ENCODE assay signal across 16 cellular contexts in genomic region chr2:43324589-43325447, GRCh38.
A peak's percentile ranks its signal among the peaks of the same experiment; 100 is the strongest.
DNase-seq lines count a peak whose midpoint lies in the region; ATAC-seq, FAIRE-seq and TF ChIP-seq lines count a peak whose summit lies in the region.
"Had no signal": no experiment of that assay in that cellular context is flagged by ENCODE, and none has a peak within 500 bp of the region (broad histone marks: within the 10 kb centered on the region; RNA-seq: fewer than 3 reads in every experiment).

No MANE protein-coding gene starts in this region.

- TF ChIP-seq POLR2A in IMR-90 (IDR thresholded peaks at IDR 0.05; ENCODE audit: low read depth, low read length) (no peak), endothelial cell of umbilical vein (IDR thresholded peaks at IDR 0.05; ENCODE audit: low read depth, low read length) (no peak)

- H4K91ac ChIP-seq in IMR-90 (ENCODE audit: insufficient read depth, low read depth, low read length): no peak overlapping the region

- peaks cover 51% of the 10 kb centered on the region for H3K4me1 Mint-ChIP-seq in mesothelial cell of epicardium
- H3K4me1 Mint-ChIP-seq in stimulated activated effector memory CD8-positive, alpha-beta T cell treated with anti-CD3 and anti-CD28 coated beads, Interleukin-12 subunit alpha, Interleukin-12 subunit beta, amount 100 ng/mL, for 72 hours: no peaks in the 10 kb centered on the region
- H3K4me1 Mint-ChIP-seq in naive thymus-derived CD8-positive, alpha-beta T cell: peaks cover 0 to 6% (median 2%) of the 10 kb centered on the region in 4 donors

- no peak overlapping the region for H3K56ac ChIP-seq in IMR-90 (ENCODE audit: extremely low read depth, insufficient read depth, low read length)

- peaks cover 4% of the 10 kb centered on the region for H3K9me3 Mint-ChIP-seq in mesothelial cell of epicardium
- H3K9me3 Mint-ChIP-seq in stimulated activated effector memory CD8-positive, alpha-beta T cell treated with anti-CD3 and anti-CD28 coated beads, Interleukin-12 subunit alpha, Interleukin-12 subunit beta, amount 100 ng/mL, for 72 hours: no peaks in the 10 kb centered on the region
- no peaks in the 10 kb centered on the region for H3K9me3 Mint-ChIP-seq in naive thymus-derived CD8-positive, alpha-beta T cell

- no peaks in the 10 kb centered on the region for H3K79me1 ChIP-seq in IMR-90 (ENCODE audit: low read depth in 1 of 2, low read length in 2 of 2)

- no peak overlapping the region for H2AK5ac ChIP-seq in IMR-90 (ENCODE audit: low read depth, low read length)

- H3K27ac Mint-ChIP-seq in mesothelial cell of epicardium: peak overlapping the region; percentile 87
- peak overlapping the region; percentile 17 for H3K27ac Mint-ChIP-seq in stimulated activated effector memory CD8-positive, alpha-beta T cell treated with anti-CD3 and anti-CD28 coated beads, Interleukin-12 subunit alpha, Interleukin-12 subunit beta, amount 100 ng/mL, for 72 hours
- peak overlapping the region in 3 of 10 donors; percentile 10 to 49 (median 30) for H3K27ac Mint-ChIP-seq in naive thymus-derived CD8-positive, alpha-beta T cell

- no peak overlapping the region for H3K9ac ChIP-seq in IMR-90 (ENCODE audit: low read depth, low read length)
- H3K9ac ChIP-seq in endothelial cell of umbilical vein (replicated peaks; ENCODE audit: extremely low read depth, insufficient read depth, low read length): no peak overlapping the region

- peaks cover 2% of the 10 kb centered on the region for H3K36me3 Mint-ChIP-seq in mesothelial cell of epicardium
- peaks cover 16% of the 10 kb centered on the region for H3K36me3 Mint-ChIP-seq in stimulated activated effector memory CD8-positive, alpha-beta T cell treated with anti-CD3 and anti-CD28 coated beads, Interleukin-12 subunit alpha, Interleukin-12 subunit beta, amount 100 ng/mL, for 72 hours
- H3K36me3 Mint-ChIP-seq in naive thymus-derived CD8-positive, alpha-beta T cell: peaks cover 4 to 57% (median 38%) of the 10 kb centered on the region in 3 donors

- H3K79me2 ChIP-seq in endothelial cell of umbilical vein (ENCODE audit: control insufficient read depth, insufficient read depth, low read length): no peaks in the 10 kb centered on the region

- no peak for ATAC-seq in IMR-90 (ENCODE audit: low read depth)
- ATAC-seq in stimulated activated effector memory CD8-positive, alpha-beta T cell treated with anti-CD3 and anti-CD28 coated beads, Interleukin-12 subunit alpha, Interleukin-12 subunit beta, amount 100 ng/mL, for 72 hours: no peak
- no peak for ATAC-seq in naive thymus-derived CD8-positive, alpha-beta T cell

- DNase-seq in IMR-90 (no peak), endothelial cell of umbilical vein (ENCODE audit: low read depth, low spot score) (peak; percentile 79), mesothelial cell of epicardium (ENCODE audit: low spot score in 2 of 2, unreplicated experiment in 2 of 2) (no peak), hippocampal formation (lab: John Stamatoyannopoulos, UW) (no peak), OCI-M1 (lab: John Stamatoyannopoulos, UW) (no peak), NCI-H345 treated with DMSO at 0.1 percent for 48 hours (lab: John Stamatoyannopoulos, UW; ENCODE audit: unreplicated experiment) (no peak)
- DNase-seq in stimulated activated effector memory CD8-positive, alpha-beta T cell treated with anti-CD3 and anti-CD28 coated beads, Interleukin-12 subunit alpha, Interleukin-12 subunit beta, amount 100 ng/mL, for 72 hours (ENCODE audit: low spot score in 2 of 2): no peak
- DNase-seq in naive thymus-derived CD8-positive, alpha-beta T cell: no peak
- DNase-seq: activated CD4-positive, alpha-beta T cell treated with anti-CD3 and anti-CD28 coated beads, Interleukin-2, amount 50 U/mL, for 4 hours; DMS79 treated with DMSO at 0.1 percent for 48 hours; foreskin fibroblast; H7; NCI-H2171; retina; T-helper 2 cell had no signal

- CTCF ChIA-PET in IMR-90 (lab: Yijun Ruan, JAX): no interaction called here
- CTCF ChIA-PET in endothelial cell of umbilical vein (lab: Charles Lee): no interaction called here

- H3K27me3 ChIP-seq in IMR-90 (ENCODE audit: control insufficient read depth, insufficient read depth, low read length): no peaks in the 10 kb centered on the region
- no peaks in the 10 kb centered on the region for H3K27me3 ChIP-seq in endothelial cell of umbilical vein (ENCODE audit: control insufficient read depth in 2 of 2, insufficient read depth in 2 of 2, low read length in 2 of 2)

- POLR2A ChIA-PET in IMR-90 (lab: Charles Lee; ENCODE audit: unreplicated experiment): no interaction called here
- POLR2A ChIA-PET in endothelial cell of umbilical vein (lab: Charles Lee): no interaction called here
- POLR2A ChIA-PET in naive thymus-derived CD8-positive, alpha-beta T cell (lab: Charles Lee): no interaction called here

- H2BK5ac ChIP-seq in IMR-90 (ENCODE audit: low read depth, low read length, poor library complexity, severe bottlenecking): no peak overlapping the region

- no peaks in the 10 kb centered on the region; the same call in 1 of the 2 replicates for H3K9me1 ChIP-seq in IMR-90 (ENCODE audit: insufficient read depth, low read length)
- no peaks in the 10 kb centered on the region for H3K9me1 ChIP-seq in endothelial cell of umbilical vein (replicated peaks; ENCODE audit: control insufficient read depth, extremely low read depth, insufficient read depth, low read length)

- H4K5ac ChIP-seq in IMR-90 (ENCODE audit: low read depth, low read length): no peak overlapping the region

- H3K14ac ChIP-seq in IMR-90 (replicated peaks; ENCODE audit: low read depth, low read length): no peak overlapping the region

- no CpG with 5 or more reads among the region's 8 CpGs for WGBS in IMR-90 (ENCODE audit: extremely low coverage in 2 of 2, insufficient read length in 1 of 2), 2 experiments

- H3K4ac ChIP-seq in IMR-90 (ENCODE audit: low read depth, low read length): no peak overlapping the region

- H3K36me3 ChIP-seq in IMR-90 (ENCODE audit: control insufficient read depth, insufficient read depth, low read length): no peaks in the 10 kb centered on the region
- no peaks in the 10 kb centered on the region for H3K36me3 ChIP-seq in endothelial cell of umbilical vein (ENCODE audit: control insufficient read depth in 2 of 2, extremely low read depth in 1 of 2, insufficient read depth in 2 of 2, low read length in 2 of 2)

- H3K27ac ChIP-seq in IMR-90 (ENCODE audit: insufficient read depth, low read length) (no peak overlapping the region), endothelial cell of umbilical vein (ENCODE audit: insufficient read depth, low read depth, low read length) (peak overlapping the region; percentile 15)

- H3K23ac ChIP-seq in IMR-90 (ENCODE audit: low read depth, low read length): no peak overlapping the region

- H2AFZ ChIP-seq in IMR-90 (replicated peaks; ENCODE audit: low read length, poor library complexity) (no peak overlapping the region), endothelial cell of umbilical vein (ENCODE audit: low read depth, low read length) (no peak overlapping the region)

- H4K20me1 ChIP-seq in IMR-90 (ENCODE audit: insufficient read depth, low read length) (no peaks in the 10 kb centered on the region), endothelial cell of umbilical vein (replicated peaks; ENCODE audit: control insufficient read depth, extremely low read depth, insufficient read depth, low read length) (no peaks in the 10 kb centered on the region)

- no TSS peak for BruUV-seq in IMR-90 (replicated peaks; lab: Mats Ljungman, UMichigan)
- BruUV-seq in endothelial cell of umbilical vein (replicated peaks; lab: Mats Ljungman, UMichigan): no TSS peak

- no peaks in the 10 kb centered on the region for H3K9me3 ChIP-seq in IMR-90 (ENCODE audit: control insufficient read depth, insufficient read depth, low read length)
- H3K9me3 ChIP-seq in endothelial cell of umbilical vein (replicated peaks; ENCODE audit: control insufficient read depth, insufficient read depth, low read length): no peaks in the 10 kb centered on the region

- intact Hi-C loops in IMR-90 (cut with micrococcal nuclease): no loop called here
- intact Hi-C loops in endothelial cell of umbilical vein (cut with micrococcal nuclease): loop anchor here (2.0 kb wide), 1 partner anchor 56 kb away; no protein-coding TSS in a partner anchor

- TF ChIP-seq CTCF in IMR-90 (conservative IDR thresholded peaks at IDR 0.05; ENCODE audit: low read depth, low read length) (no peak), endothelial cell of umbilical vein (IDR thresholded peaks at IDR 0.05; ENCODE audit: extremely low read depth in 1 of 2, insufficient read depth in 1 of 2, low read depth in 1 of 2, low read length in 2 of 2) (no peak), mesothelial cell of epicardium (IDR thresholded peaks at IDR 0.05; ENCODE audit: unreplicated experiment) (no peak)

- H3K4me3 ChIP-seq in IMR-90 (ENCODE audit: insufficient read depth, low read depth, low read length): no peak overlapping the region
- no peak overlapping the region for H3K4me3 ChIP-seq in endothelial cell of umbilical vein (replicated peaks in 1 of 3; ENCODE audit: insufficient read depth in 1 of 3, low read depth in 1 of 3, low read length in 3 of 3)

- in situ Hi-C loops in IMR-90 (cut with MboI; ENCODE audit: low sequenced_read_pairs): no loop called here

- H2AK9ac ChIP-seq in IMR-90 (replicated peaks; ENCODE audit: low read depth, low read length, poor library complexity): no peak overlapping the region

- TF ChIP-seq RAD21 in IMR-90 (IDR thresholded peaks at IDR 0.05; ENCODE audit: low read length): no peak

- no peak overlapping the region for H2BK15ac ChIP-seq in IMR-90 (ENCODE audit: low read depth, low read length)

- H2BK20ac ChIP-seq in IMR-90 (ENCODE audit: low read depth, low read length): no peak overlapping the region

- H3K27me3 Mint-ChIP-seq in mesothelial cell of epicardium (ENCODE audit: low read depth): no peaks in the 10 kb centered on the region
- no peaks in the 10 kb centered on the region for H3K27me3 Mint-ChIP-seq in naive thymus-derived CD8-positive, alpha-beta T cell

- H3K4me2 ChIP-seq in IMR-90 (ENCODE audit: low read depth, low read length) (no peak overlapping the region), endothelial cell of umbilical vein (ENCODE audit: insufficient read depth, low read length) (no peak overlapping the region)

- H2BK120ac ChIP-seq in IMR-90 (ENCODE audit: low read depth, low read length): no peak overlapping the region

- H4K8ac ChIP-seq in IMR-90 (ENCODE audit: low read depth in 2 of 2, low read length in 2 of 2): no peak overlapping the region

- FAIRE-seq in endothelial cell of umbilical vein (lab: Jason Lieb, UNC): peak; percentile 93
- FAIRE-seq: GM12891 had no signal

- 0 out of 2 replicates have a peak overlapping the region, but pooled peaks have one; percentile 37 for H3K18ac ChIP-seq in IMR-90 (ENCODE audit: low read depth, low read length)

- no peak overlapping the region for H3K4me3 Mint-ChIP-seq in mesothelial cell of epicardium
- no peak overlapping the region for H3K4me3 Mint-ChIP-seq in stimulated activated effector memory CD8-positive, alpha-beta T cell treated with anti-CD3 and anti-CD28 coated beads, Interleukin-12 subunit alpha, Interleukin-12 subunit beta, amount 100 ng/mL, for 72 hours
- H3K4me3 Mint-ChIP-seq in naive thymus-derived CD8-positive, alpha-beta T cell: no peak overlapping the region

- H3K4me1 ChIP-seq in IMR-90 (ENCODE audit: control insufficient read depth, insufficient read depth, low read length) (peaks cover 6% of the 10 kb centered on the region), endothelial cell of umbilical vein (ENCODE audit: control insufficient read depth, extremely low read depth, insufficient read depth, low read length) (peaks cover 5% of the 10 kb centered on the region)

- dilution Hi-C loops in IMR-90 (cut with HindIII; ENCODE audit: low sequenced_read_pairs, unreplicated experiment) (no loop called here), endothelial cell of umbilical vein (cut with MboI; ENCODE audit: extremely low pct_ligation_motif_present, low sequenced_read_pairs) (no loop called here)
